In genomic region chr20:62790075-62790474, GRCh38 we compare ENCODE assay signal across 30 cellular contexts. TPM values are rescaled to one million over a fixed set of nuclear protein-coding genes. Genes with fewer than 3 reads are reported as not detected.
"Had no signal": no experiment of that assay in that cellular context is flagged by ENCODE, and none has a peak within 500 bp of the region (broad histone marks: within the 10 kb centered on the region; RNA-seq: fewer than 3 reads in every experiment).

No MANE protein-coding gene starts in this region.

- H3K4me1 Mint-ChIP-seq: endodermal cell had no signal

- FAIRE-seq: kidney had no signal

- H3K4me3 Mint-ChIP-seq: dendritic cell treated with granulocyte-macrophage colony-stimulating factor and Interleukin-4, amounts not matched to agents 40 ng/mL and 50 ng/mL, for 4 days; endodermal cell; memory B cell; mesothelial cell of epicardium; naive thymus-derived CD4-positive, alpha-beta T cell; nephron; stimulated activated memory B cell treated with anti-CD40 and anti-IgM and Interleukin-4, amounts not matched to agents 10 μg/mL and 1 μg/mL and 100 μg/mL, for 72 hours; type B pancreatic cell had no signal

- H3K9ac ChIP-seq: neural progenitor cell had no signal

- H3K9me3 Mint-ChIP-seq: endodermal cell, memory B cell, mesothelial cell of epicardium, nephron, neural progenitor cell, type B pancreatic cell had no signal

- H2AFZ ChIP-seq: neural progenitor cell had no signal

- DNase-seq: colonic mucosa; effector CD8-positive, alpha-beta T cell; endodermal cell; foreskin fibroblast; gastrocnemius medialis; head of caudate nucleus; kidney; mucosa of descending colon; naive thymus-derived CD4-positive, alpha-beta T cell; nucleus accumbens; right cardiac atrium; spleen; stimulated activated CD4-positive, alpha-beta T cell treated with anti-CD3 and anti-CD28 coated beads, Interleukin-4, amount 100 ng/mL, for 4 hours; stimulated activated naive CD8-positive, alpha-beta T cell treated with anti-CD3 and anti-CD28 coated beads, Interleukin-15, Interleukin-2, amounts not matched to agents 100 U/mL and 50 U/mL, for 24 hours; substantia nigra; testis; tibial artery had no signal

- ATAC-seq: esophagus mucosa; gastrocnemius medialis; left lobe of liver; mucosa of descending colon; naive thymus-derived CD4-positive, alpha-beta T cell; right cardiac atrium; stimulated activated memory B cell treated with anti-CD40 and anti-IgM and Interleukin-4, amounts not matched to agents 10 μg/mL and 1 μg/mL and 100 μg/mL, for 72 hours; stimulated activated naive CD8-positive, alpha-beta T cell treated with anti-CD3 and anti-CD28 coated beads, Interleukin-15, Interleukin-2, amounts not matched to agents 100 U/mL and 50 U/mL, for 24 hours had no signal

- H3K9me3 ChIP-seq: colonic mucosa, gastrocnemius medialis, mucosa of descending colon, prostate gland, spleen, testis, tibial artery had no signal

- H3K27me3 ChIP-seq: colonic mucosa, gastrocnemius medialis, spleen, testis had no signal

- H3K27me3 Mint-ChIP-seq: dendritic cell treated with granulocyte-macrophage colony-stimulating factor and Interleukin-4, amounts not matched to agents 40 ng/mL and 50 ng/mL, for 4 days; memory B cell; stimulated activated memory B cell treated with anti-CD40 and anti-IgM and Interleukin-4, amounts not matched to agents 10 μg/mL and 1 μg/mL and 100 μg/mL, for 72 hours had no signal

- H3K36me3 Mint-ChIP-seq: memory B cell; mesothelial cell of epicardium; naive thymus-derived CD4-positive, alpha-beta T cell; neural progenitor cell; stimulated activated memory B cell treated with anti-CD40 and anti-IgM and Interleukin-4, amounts not matched to agents 10 μg/mL and 1 μg/mL and 100 μg/mL, for 72 hours; type B pancreatic cell had no signal

- H3K27ac ChIP-seq: colonic mucosa, epithelial cell of prostate, gastrocnemius medialis, neural progenitor cell, prostate gland, skin epidermis, spleen, testis, tibial artery had no signal

- H3K4me3 ChIP-seq: colonic mucosa, gastrocnemius medialis, lung, mucosa of descending colon, neural progenitor cell, prostate gland, skin epidermis, spleen, testis, tibial artery had no signal

- H3K36me3 ChIP-seq: colonic mucosa, gastrocnemius medialis, neural progenitor cell, prostate gland, spleen, tibial artery had no signal

- H3K4me2 ChIP-seq: neural progenitor cell had no signal

- H3K27ac Mint-ChIP-seq: dendritic cell treated with granulocyte-macrophage colony-stimulating factor and Interleukin-4, amounts not matched to agents 40 ng/mL and 50 ng/mL, for 4 days; endodermal cell; memory B cell; mesothelial cell of epicardium; naive thymus-derived CD4-positive, alpha-beta T cell; nephron; neural progenitor cell; stimulated activated memory B cell treated with anti-CD40 and anti-IgM and Interleukin-4, amounts not matched to agents 10 μg/mL and 1 μg/mL and 100 μg/mL, for 72 hours; type B pancreatic cell had no signal

- H3K4me1 ChIP-seq: prostate gland had no signal

RNA-seq across cellular contexts. Expression of gene COL9A3, which starts 26.8 kb away (rescaled TPM):
- polyA plus RNA-seq: naive thymus-derived CD4-positive, alpha-beta T cell had no signal
